ENCODE assay signal across 1 cellular context in the genomic region with DNA sequence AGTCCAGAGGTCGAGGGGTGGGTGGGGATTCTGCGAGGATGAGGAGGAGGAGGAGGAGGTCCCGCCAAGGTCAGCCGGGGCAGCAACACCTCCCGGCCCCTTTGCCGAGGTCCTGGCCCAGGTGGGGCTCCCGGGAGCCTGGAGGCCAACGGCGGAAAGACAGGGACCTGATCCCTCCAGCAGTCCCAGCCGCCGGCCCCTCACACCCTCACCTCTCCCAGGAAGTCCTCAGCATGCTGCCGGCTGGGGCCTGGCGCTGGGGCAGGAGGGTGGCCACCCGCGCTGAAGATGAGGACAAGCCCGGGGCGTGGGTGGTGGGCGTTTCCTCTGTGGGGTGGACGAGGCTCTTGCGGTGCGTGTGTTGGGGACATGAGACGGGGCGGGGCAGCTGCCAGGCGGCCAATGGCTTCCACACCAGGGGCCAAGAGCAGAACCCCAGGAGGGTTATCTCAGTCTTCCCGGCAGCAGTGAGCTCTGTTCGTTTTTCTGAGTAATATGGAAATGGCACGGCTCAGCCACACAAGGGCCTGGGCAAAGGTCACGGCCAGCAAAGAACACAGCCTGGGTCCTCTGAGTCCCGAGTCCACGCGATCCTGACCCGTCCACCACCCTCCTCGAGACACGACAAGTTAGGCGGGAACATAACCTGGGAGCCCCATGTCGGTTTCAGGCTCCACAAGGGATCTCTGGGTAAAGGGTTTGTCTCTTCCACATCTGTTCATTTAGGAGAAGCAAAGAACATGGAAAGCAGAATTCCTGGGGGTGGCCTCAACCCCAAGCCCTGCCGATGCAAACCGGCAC.
TF ChIP-seq lines count a peak whose summit lies in the region.

No MANE protein-coding gene starts in this region.

TF ChIP-seq in K562, 482 proteins besides CTCF, POLR2A, EP300 and RAD21 (continued from another document):
- TF ChIP-seq POLR2H (tag; IDR thresholded peaks at IDR 0.05; ENCODE audit: low read depth) (peak; percentile 58; the same call in 1 of the 2 replicates), PHF20 (IDR thresholded peaks at IDR 0.05; ENCODE audit: partially characterized antibody) (peak; percentile 15), STAT5A (IDR thresholded peaks at IDR 0.05; ENCODE audit: borderline replicate concordance, low read length) (no peak), MBD2 (IDR thresholded peaks at IDR 0.05; ENCODE audit: borderline replicate concordance, low read depth) (no peak), MAZ (CRISPR knock-in tag; conservative IDR thresholded peaks at IDR 0.05 in 1 of 2, IDR thresholded peaks at IDR 0.05 in 1 of 2) (peak in 1 of 2 experiments; percentile 50; a peak in 2 of 4 replicates), ZNF583 (CRISPR knock-in tag; IDR thresholded peaks at IDR 0.05) (peak; percentile 72), RBFOX2 (IDR thresholded peaks at IDR 0.05; ENCODE audit: low read depth, low read length) (peak; percentile 86), ZNF644 (tag; IDR thresholded peaks at IDR 0.05; ENCODE audit: low read depth) (0 out of 2 replicates have a peak, but pooled peaks have one; percentile 51), SMARCC2 (IDR thresholded peaks at IDR 0.05; ENCODE audit: low read depth) (no peak), KHSRP (IDR thresholded peaks at IDR 0.05) (no peak), HNRNPL (IDR thresholded peaks at IDR 0.05; ENCODE audit: low read depth, low read length) (peak; percentile 44; the same call in 1 of the 2 replicates), MED1 (CRISPR knock-in tag; IDR thresholded peaks at IDR 0.05; ENCODE audit: borderline replicate concordance) (no peak), GATAD2B (IDR thresholded peaks at IDR 0.05; ENCODE audit: borderline replicate concordance) (peak; percentile 70; the same call in 1 of the 2 replicates), CXXC5 (CRISPR knock-in tag; IDR thresholded peaks at IDR 0.05) (peak; percentile 65), ETV5 (CRISPR knock-in tag; IDR thresholded peaks at IDR 0.05; ENCODE audit: low read depth) (peak; percentile 58), CCNT2 (IDR thresholded peaks at IDR 0.05; ENCODE audit: borderline replicate concordance, extremely low read depth, insufficient read length, low read depth, low read length) (peak; percentile 20), ZNF121 (CRISPR knock-in tag; conservative IDR thresholded peaks at IDR 0.05) (no peak), GATA2 (CRISPR knock-in tag; IDR thresholded peaks at IDR 0.05) (0 out of 2 replicates have a peak, but pooled peaks have one; percentile 18), HDAC8 (tag; IDR thresholded peaks at IDR 0.05) (0 out of 2 replicates have a peak, but pooled peaks have one; percentile 63), SRSF1 (IDR thresholded peaks at IDR 0.05; ENCODE audit: low read depth, low read length) (no peak), EP400 (IDR thresholded peaks at IDR 0.05) (peak; percentile 47; the same call in 1 of the 2 replicates), ZNF766 (CRISPR knock-in tag; conservative IDR thresholded peaks at IDR 0.05) (peak; percentile 76; the same call in 1 of the 2 replicates), ZBTB7A (IDR thresholded peaks at IDR 0.05; ENCODE audit: borderline replicate concordance, control insufficient read depth, low read depth, low read length) (peak; percentile 60; the same call in 1 of the 2 replicates), FOXM1 (IDR thresholded peaks at IDR 0.05; ENCODE audit: low read depth) (no peak), FOXM1 (CRISPR knock-in tag; IDR thresholded peaks at IDR 0.05; ENCODE audit: low read depth) (0 out of 2 replicates have a peak, but pooled peaks have one; percentile 54), NR2C1 (IDR thresholded peaks at IDR 0.05) (no peak), NR2C1 (tag; IDR thresholded peaks at IDR 0.05) (peak; percentile 63), ZNF134 (CRISPR knock-in tag; conservative IDR thresholded peaks at IDR 0.05) (no peak), ZNF76 (CRISPR knock-in tag; IDR thresholded peaks at IDR 0.05; ENCODE audit: borderline replicate concordance) (peak; percentile 60; the same call in 1 of the 2 replicates), SMARCA5 (IDR thresholded peaks at IDR 0.05) (no peak)
- TF ChIP-seq, protein P1, sequence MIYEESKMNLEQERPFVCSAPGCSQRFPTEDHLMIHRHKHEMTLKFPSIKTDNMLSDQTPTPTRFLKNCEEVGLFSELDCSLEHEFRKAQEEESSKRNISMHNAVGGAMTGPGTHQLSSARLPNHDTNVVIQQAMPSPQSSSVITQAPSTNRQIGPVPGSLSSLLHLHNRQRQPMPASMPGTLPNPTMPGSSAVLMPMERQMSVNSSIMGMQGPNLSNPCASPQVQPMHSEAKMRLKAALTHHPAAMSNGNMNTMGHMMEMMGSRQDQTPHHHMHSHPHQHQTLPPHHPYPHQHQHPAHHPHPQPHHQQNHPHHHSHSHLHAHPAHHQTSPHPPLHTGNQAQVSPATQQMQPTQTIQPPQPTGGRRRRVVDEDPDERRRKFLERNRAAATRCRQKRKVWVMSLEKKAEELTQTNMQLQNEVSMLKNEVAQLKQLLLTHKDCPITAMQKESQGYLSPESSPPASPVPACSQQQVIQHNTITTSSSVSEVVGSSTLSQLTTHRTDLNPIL (CRISPR knock-in tag; IDR thresholded peaks at IDR 0.05), result no peak
- TF ChIP-seq, protein P2, sequence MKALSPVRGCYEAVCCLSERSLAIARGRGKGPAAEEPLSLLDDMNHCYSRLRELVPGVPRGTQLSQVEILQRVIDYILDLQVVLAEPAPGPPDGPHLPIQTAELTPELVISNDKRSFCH (CRISPR knock-in tag; IDR thresholded peaks at IDR 0.05), result no peak
- TF ChIP-seq, protein P2 (tag; IDR thresholded peaks at IDR 0.05), result peak; percentile 83; the same call in 1 of the 2 replicates
- TF ChIP-seq, protein P3, sequence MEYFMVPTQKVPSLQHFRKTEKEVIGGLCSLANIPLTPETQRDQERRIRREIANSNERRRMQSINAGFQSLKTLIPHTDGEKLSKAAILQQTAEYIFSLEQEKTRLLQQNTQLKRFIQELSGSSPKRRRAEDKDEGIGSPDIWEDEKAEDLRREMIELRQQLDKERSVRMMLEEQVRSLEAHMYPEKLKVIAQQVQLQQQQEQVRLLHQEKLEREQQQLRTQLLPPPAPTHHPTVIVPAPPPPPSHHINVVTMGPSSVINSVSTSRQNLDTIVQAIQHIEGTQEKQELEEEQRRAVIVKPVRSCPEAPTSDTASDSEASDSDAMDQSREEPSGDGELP (CRISPR knock-in tag; IDR thresholded peaks at IDR 0.05; ENCODE audit: borderline replicate concordance), result peak; percentile 29; the same call in 1 of the 2 replicates
- TF ChIP-seq, protein P4, sequence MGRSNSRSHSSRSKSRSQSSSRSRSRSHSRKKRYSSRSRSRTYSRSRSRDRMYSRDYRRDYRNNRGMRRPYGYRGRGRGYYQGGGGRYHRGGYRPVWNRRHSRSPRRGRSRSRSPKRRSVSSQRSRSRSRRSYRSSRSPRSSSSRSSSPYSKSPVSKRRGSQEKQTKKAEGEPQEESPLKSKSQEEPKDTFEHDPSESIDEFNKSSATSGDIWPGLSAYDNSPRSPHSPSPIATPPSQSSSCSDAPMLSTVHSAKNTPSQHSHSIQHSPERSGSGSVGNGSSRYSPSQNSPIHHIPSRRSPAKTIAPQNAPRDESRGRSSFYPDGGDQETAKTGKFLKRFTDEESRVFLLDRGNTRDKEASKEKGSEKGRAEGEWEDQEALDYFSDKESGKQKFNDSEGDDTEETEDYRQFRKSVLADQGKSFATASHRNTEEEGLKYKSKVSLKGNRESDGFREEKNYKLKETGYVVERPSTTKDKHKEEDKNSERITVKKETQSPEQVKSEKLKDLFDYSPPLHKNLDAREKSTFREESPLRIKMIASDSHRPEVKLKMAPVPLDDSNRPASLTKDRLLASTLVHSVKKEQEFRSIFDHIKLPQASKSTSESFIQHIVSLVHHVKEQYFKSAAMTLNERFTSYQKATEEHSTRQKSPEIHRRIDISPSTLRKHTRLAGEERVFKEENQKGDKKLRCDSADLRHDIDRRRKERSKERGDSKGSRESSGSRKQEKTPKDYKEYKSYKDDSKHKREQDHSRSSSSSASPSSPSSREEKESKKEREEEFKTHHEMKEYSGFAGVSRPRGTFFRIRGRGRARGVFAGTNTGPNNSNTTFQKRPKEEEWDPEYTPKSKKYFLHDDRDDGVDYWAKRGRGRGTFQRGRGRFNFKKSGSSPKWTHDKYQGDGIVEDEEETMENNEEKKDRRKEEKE (IDR thresholded peaks at IDR 0.05; ENCODE audit: borderline replicate concordance in 1 of 2, control insufficient read depth in 1 of 2, low read depth in 2 of 2, low read length in 1 of 2), result no peak
- TF ChIP-seq, protein P5, sequence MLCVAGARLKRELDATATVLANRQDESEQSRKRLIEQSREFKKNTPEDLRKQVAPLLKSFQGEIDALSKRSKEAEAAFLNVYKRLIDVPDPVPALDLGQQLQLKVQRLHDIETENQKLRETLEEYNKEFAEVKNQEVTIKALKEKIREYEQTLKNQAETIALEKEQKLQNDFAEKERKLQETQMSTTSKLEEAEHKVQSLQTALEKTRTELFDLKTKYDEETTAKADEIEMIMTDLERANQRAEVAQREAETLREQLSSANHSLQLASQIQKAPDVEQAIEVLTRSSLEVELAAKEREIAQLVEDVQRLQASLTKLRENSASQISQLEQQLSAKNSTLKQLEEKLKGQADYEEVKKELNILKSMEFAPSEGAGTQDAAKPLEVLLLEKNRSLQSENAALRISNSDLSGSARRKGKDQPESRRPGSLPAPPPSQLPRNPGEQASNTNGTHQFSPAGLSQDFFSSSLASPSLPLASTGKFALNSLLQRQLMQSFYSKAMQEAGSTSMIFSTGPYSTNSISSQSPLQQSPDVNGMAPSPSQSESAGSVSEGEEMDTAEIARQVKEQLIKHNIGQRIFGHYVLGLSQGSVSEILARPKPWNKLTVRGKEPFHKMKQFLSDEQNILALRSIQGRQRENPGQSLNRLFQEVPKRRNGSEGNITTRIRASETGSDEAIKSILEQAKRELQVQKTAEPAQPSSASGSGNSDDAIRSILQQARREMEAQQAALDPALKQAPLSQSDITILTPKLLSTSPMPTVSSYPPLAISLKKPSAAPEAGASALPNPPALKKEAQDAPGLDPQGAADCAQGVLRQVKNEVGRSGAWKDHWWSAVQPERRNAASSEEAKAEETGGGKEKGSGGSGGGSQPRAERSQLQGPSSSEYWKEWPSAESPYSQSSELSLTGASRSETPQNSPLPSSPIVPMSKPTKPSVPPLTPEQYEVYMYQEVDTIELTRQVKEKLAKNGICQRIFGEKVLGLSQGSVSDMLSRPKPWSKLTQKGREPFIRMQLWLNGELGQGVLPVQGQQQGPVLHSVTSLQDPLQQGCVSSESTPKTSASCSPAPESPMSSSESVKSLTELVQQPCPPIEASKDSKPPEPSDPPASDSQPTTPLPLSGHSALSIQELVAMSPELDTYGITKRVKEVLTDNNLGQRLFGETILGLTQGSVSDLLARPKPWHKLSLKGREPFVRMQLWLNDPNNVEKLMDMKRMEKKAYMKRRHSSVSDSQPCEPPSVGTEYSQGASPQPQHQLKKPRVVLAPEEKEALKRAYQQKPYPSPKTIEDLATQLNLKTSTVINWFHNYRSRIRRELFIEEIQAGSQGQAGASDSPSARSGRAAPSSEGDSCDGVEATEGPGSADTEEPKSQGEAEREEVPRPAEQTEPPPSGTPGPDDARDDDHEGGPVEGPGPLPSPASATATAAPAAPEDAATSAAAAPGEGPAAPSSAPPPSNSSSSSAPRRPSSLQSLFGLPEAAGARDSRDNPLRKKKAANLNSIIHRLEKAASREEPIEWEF (CRISPR knock-in tag; IDR thresholded peaks at IDR 0.05), result 0 out of 2 replicates have a peak, but pooled peaks have one; percentile 21
- TF ChIP-seq, protein P6, sequence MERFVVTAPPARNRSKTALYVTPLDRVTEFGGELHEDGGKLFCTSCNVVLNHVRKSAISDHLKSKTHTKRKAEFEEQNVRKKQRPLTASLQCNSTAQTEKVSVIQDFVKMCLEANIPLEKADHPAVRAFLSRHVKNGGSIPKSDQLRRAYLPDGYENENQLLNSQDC (CRISPR knock-in tag; IDR thresholded peaks at IDR 0.05), result no peak
- TF ChIP-seq, protein P7, sequence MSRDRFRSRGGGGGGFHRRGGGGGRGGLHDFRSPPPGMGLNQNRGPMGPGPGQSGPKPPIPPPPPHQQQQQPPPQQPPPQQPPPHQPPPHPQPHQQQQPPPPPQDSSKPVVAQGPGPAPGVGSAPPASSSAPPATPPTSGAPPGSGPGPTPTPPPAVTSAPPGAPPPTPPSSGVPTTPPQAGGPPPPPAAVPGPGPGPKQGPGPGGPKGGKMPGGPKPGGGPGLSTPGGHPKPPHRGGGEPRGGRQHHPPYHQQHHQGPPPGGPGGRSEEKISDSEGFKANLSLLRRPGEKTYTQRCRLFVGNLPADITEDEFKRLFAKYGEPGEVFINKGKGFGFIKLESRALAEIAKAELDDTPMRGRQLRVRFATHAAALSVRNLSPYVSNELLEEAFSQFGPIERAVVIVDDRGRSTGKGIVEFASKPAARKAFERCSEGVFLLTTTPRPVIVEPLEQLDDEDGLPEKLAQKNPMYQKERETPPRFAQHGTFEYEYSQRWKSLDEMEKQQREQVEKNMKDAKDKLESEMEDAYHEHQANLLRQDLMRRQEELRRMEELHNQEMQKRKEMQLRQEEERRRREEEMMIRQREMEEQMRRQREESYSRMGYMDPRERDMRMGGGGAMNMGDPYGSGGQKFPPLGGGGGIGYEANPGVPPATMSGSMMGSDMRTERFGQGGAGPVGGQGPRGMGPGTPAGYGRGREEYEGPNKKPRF (IDR thresholded peaks at IDR 0.05; ENCODE audit: low read depth, low read length), result no peak
- TF ChIP-seq, protein P8, sequence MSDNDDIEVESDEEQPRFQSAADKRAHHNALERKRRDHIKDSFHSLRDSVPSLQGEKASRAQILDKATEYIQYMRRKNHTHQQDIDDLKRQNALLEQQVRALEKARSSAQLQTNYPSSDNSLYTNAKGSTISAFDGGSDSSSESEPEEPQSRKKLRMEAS (CRISPR knock-in tag; IDR thresholded peaks at IDR 0.05), result peak; percentile 78
- TF ChIP-seq, protein P9, sequence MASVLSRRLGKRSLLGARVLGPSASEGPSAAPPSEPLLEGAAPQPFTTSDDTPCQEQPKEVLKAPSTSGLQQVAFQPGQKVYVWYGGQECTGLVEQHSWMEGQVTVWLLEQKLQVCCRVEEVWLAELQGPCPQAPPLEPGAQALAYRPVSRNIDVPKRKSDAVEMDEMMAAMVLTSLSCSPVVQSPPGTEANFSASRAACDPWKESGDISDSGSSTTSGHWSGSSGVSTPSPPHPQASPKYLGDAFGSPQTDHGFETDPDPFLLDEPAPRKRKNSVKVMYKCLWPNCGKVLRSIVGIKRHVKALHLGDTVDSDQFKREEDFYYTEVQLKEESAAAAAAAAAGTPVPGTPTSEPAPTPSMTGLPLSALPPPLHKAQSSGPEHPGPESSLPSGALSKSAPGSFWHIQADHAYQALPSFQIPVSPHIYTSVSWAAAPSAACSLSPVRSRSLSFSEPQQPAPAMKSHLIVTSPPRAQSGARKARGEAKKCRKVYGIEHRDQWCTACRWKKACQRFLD (CRISPR knock-in tag; IDR thresholded peaks at IDR 0.05), result peak; percentile 83
